Comparison of ENCODE assay signal across 14 cellular contexts in the genomic region with DNA sequence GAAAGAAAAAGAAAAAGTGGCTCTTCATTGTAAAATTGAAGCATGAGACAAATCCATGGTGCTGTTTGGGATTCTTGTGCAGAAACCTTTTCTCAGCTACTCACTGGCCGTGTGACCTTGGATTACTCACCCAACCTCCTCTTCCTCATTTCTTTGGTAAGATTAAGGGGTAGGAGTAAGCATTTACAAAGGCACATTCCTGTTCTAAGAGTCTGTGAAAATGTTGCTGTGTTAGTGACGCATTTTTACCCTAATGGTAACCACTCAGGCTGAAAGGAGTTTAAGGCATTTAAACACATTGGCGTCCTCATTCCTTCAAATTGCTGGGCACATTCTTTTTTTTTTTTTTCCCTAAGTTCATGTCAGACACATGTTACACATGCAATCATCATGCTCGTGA. TPM values are rescaled to one million over a fixed set of nuclear protein-coding genes. Genes with fewer than 3 reads are reported as not detected.
DNase-seq lines count a peak whose midpoint lies in the region; ATAC-seq and TF ChIP-seq lines count a peak whose summit lies in the region.
"Had no signal": no experiment of that assay in that cellular context is flagged by ENCODE, and none has a peak within 500 bp of the region (broad histone marks: within the 10 kb centered on the region; RNA-seq: fewer than 3 reads in every experiment).

No MANE protein-coding gene starts in this region.

- H3K27ac ChIP-seq in PC-3 (ENCODE audit: low read length), result no peak overlapping the region
- peak overlapping the region; percentile 5 for H3K27ac ChIP-seq in epithelial cell of prostate

- H3K9ac ChIP-seq in PC-3 (ENCODE audit: low read length), result no peak overlapping the region

- peaks cover 18% of the 10 kb centered on the region for H3K36me3 Mint-ChIP-seq in Caco-2 (ENCODE audit: insufficient read depth, unreplicated experiment)
- H3K36me3 Mint-ChIP-seq: activated naive CD8-positive, alpha-beta T cell had no signal

- ATAC-seq in PC-3 (no peak), GM18519 (IDR thresholded peaks at IDR 0.05; ENCODE audit: low FRiP score, unreplicated experiment) (no peak)
- ATAC-seq: activated CD8-positive, alpha-beta T cell treated with anti-CD3 and anti-CD28 coated beads, Interleukin-2, amount 10 ng/mL, durations not matched to agents 7 days and 5 days had no signal

- no peaks in the 10 kb centered on the region for H3K27me3 Mint-ChIP-seq in Caco-2 (ENCODE audit: insufficient read depth, unreplicated experiment)

- BruUV-seq in PC-3 (replicated peaks; lab: Mats Ljungman, UMichigan), result no TSS peak
- no TSS peak for BruUV-seq in Caco-2 (replicated peaks; lab: Mats Ljungman, UMichigan)

- no peak overlapping the region for H2AFZ ChIP-seq in PC-3 (ENCODE audit: low read length)

- DNase-seq in GM03348 (ENCODE audit: low spot score), result peak; percentile 73
- DNase-seq in PC-3, result peak; percentile 33
- DNase-seq in epithelial cell of prostate (ENCODE audit: low read depth, low spot score), result no peak
- DNase-seq in retinal pigment epithelial cell (ENCODE audit: low read depth), result peak; percentile 94
- DNase-seq in Caco-2, result no peak
- no peak for DNase-seq in stimulated activated CD4-positive, alpha-beta T cell treated with anti-CD3 and anti-CD28 coated beads, Interleukin-4, amount 100 ng/mL, for 1 hour
- DNase-seq in activated T-cell treated with anti-CD3 and anti-CD28 coated beads, Interleukin-2, amount 50 U/mL, for 1 hour, result no peak
- DNase-seq: activated CD8-positive, alpha-beta T cell treated with anti-CD3 and anti-CD28 coated beads, Interleukin-2, amount 10 ng/mL, durations not matched to agents 7 days and 5 days; effector memory CD4-positive, alpha-beta T cell; NCI-H1105 treated with DMSO at 0.1 percent for 48 hours; NCI-H774 had no signal

- no peak overlapping the region for H3K4me3 Mint-ChIP-seq in Caco-2 (ENCODE audit: unreplicated experiment)
- H3K4me3 Mint-ChIP-seq: activated CD8-positive, alpha-beta T cell treated with anti-CD3 and anti-CD28 coated beads, Interleukin-2, amount 10 ng/mL, durations not matched to agents 7 days and 5 days; activated naive CD8-positive, alpha-beta T cell; T-helper 1 cell treated with Interleukin-12 subunit alpha and Interleukin-12 subunit beta and Interleukin-4 antibody, amounts not matched to agents 30 μg/mL and 1 μg/mL, for 36 hours had no signal

- H3K4me3 ChIP-seq in PC-3 (ENCODE audit: low read length) (no peak overlapping the region), retinal pigment epithelial cell (ENCODE audit: low read length) (no peak overlapping the region), Caco-2 (ENCODE audit: low read depth, low read length) (no peak overlapping the region)

- intact Hi-C loops in PC-3 (cut with micrococcal nuclease) (no loop called here), Caco-2 (cut with micrococcal nuclease; ENCODE audit: unreplicated experiment) (no loop called here)

- H3K79me2 ChIP-seq in PC-3 (ENCODE audit: low read length), result peaks cover 88% of the 10 kb centered on the region

- peaks cover 30% of the 10 kb centered on the region for H3K4me1 ChIP-seq in PC-3 (ENCODE audit: insufficient read depth, low read length)
- peaks cover 7% of the 10 kb centered on the region; the same call in 1 of the 2 replicates for H3K4me1 ChIP-seq in Caco-2

- CTCF ChIA-PET in PC-3 (lab: Charles Lee), result no interaction called here
- CTCF ChIA-PET in Caco-2 (lab: Charles Lee), result no interaction called here

- peaks cover 1% of the 10 kb centered on the region for H3K4me1 Mint-ChIP-seq in Caco-2 (ENCODE audit: low read depth, unreplicated experiment)

- no peak overlapping the region for H3K27ac Mint-ChIP-seq in Caco-2 (ENCODE audit: unreplicated experiment)
- H3K27ac Mint-ChIP-seq: activated CD8-positive, alpha-beta T cell treated with anti-CD3 and anti-CD28 coated beads, Interleukin-2, amount 10 ng/mL, durations not matched to agents 7 days and 5 days; activated naive CD8-positive, alpha-beta T cell; T-helper 1 cell treated with Interleukin-12 subunit alpha and Interleukin-12 subunit beta and Interleukin-4 antibody, amounts not matched to agents 30 μg/mL and 1 μg/mL, for 36 hours had no signal

- no peak for TF ChIP-seq CTCF in PC-3 (conservative IDR thresholded peaks at IDR 0.05; ENCODE audit: low read depth, low read length)
- TF ChIP-seq CTCF in retinal pigment epithelial cell (conservative IDR thresholded peaks at IDR 0.05; ENCODE audit: low read depth, low read length), result no peak
- no peak for TF ChIP-seq CTCF in Caco-2 (IDR thresholded peaks at IDR 0.05; ENCODE audit: insufficient read depth in 1 of 2, low read depth in 1 of 2, low read length in 1 of 2, severe bottlenecking in 1 of 2, unreplicated experiment in 1 of 2)

- H3K27me3 ChIP-seq in PC-3 (ENCODE audit: low read length), result no peaks in the 10 kb centered on the region
- H3K27me3 ChIP-seq in Caco-2 (replicated peaks; ENCODE audit: control insufficient read depth, insufficient read depth, low read length), result no peaks in the 10 kb centered on the region

- H3F3A ChIP-seq in PC-3 (ENCODE audit: low read length, unreplicated experiment), result no peaks in the 10 kb centered on the region

- POLR2A ChIA-PET in PC-3 (lab: Charles Lee; ENCODE audit: unreplicated experiment) (no interaction called here), Caco-2 (lab: Charles Lee) (no interaction called here)

- H3K9me3 Mint-ChIP-seq in Caco-2 (ENCODE audit: unreplicated experiment), result no peaks in the 10 kb centered on the region
- H3K9me3 Mint-ChIP-seq: T-helper 1 cell treated with Interleukin-12 subunit alpha and Interleukin-12 subunit beta and Interleukin-4 antibody, amounts not matched to agents 30 μg/mL and 1 μg/mL, for 36 hours had no signal

- H4K20me1 ChIP-seq in PC-3 (ENCODE audit: low read length), result peaks cover 33% of the 10 kb centered on the region

- H3K9me3 ChIP-seq in PC-3 (ENCODE audit: low read length), result no peaks in the 10 kb centered on the region
- no peaks in the 10 kb centered on the region for H3K9me3 ChIP-seq in Caco-2

- no peaks in the 10 kb centered on the region for H3K9me2 ChIP-seq in PC-3 (replicated peaks; ENCODE audit: low read length)

- H3K36me3 ChIP-seq in PC-3 (ENCODE audit: low read depth, low read length) (peaks cover 29% of the 10 kb centered on the region), Caco-2 (ENCODE audit: control insufficient read depth, insufficient read depth, low read length) (no peaks in the 10 kb centered on the region)

- H3K4me2 ChIP-seq in PC-3 (ENCODE audit: low read length), result no peak overlapping the region

RNA-seq across cellular contexts. Expression of gene RAI14, which starts 4.3 kb away (rescaled TPM):
- total RNA-seq in PC-3 (2014; rRNA removed) (54.4 and 73.5 TPM in 2 replicates), Caco-2 (2022) (71.5 and 73.9 TPM in 2 replicates)
- total RNA-seq: activated CD8-positive, alpha-beta T cell treated with anti-CD3 and anti-CD28 coated beads, Interleukin-2, amount 10 ng/mL, durations not matched to agents 7 days and 5 days had no signal

Comparison
In these comparisons a context has a peak if more than half of its experiments do, and no peak if none do; other contexts are left out.
1. DNase-seq: peak in GM03348 (single experiment), PC-3 (single experiment) and retinal pigment epithelial cell (single experiment); none in epithelial cell of prostate (single experiment), Caco-2 (0 of 2), stimulated activated CD4-positive, alpha-beta T cell treated with anti-CD3 and anti-CD28 coated beads, Interleukin-4, amount 100 ng/mL, for 1 hour (single experiment) and activated T-cell treated with anti-CD3 and anti-CD28 coated beads, Interleukin-2, amount 50 U/mL, for 1 hour (single experiment).